ENCODE assay signal across 13 cellular contexts in the genomic region with DNA sequence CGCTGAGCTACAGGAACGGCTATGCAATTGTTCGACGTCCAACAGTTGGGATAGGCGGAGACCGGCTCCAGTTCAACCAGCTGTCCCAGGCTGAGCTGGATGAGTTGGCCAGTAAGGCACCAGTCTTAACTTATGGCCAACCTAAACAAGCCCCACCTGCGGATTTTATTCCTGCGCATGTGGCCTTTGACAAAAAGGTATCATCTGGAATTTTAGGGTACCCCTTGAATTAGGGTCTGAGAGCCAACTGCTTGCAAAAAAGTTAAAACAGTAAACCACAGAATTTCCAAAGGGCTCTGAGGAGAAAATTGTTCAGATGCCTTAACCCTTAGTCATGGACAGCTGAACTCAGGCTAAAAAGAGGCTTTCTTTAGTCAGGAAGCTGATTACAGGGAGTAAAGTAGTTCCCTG. TPM values are rescaled to one million over a fixed set of nuclear protein-coding genes. Genes with fewer than 3 reads are reported as not detected.
A peak's percentile ranks its signal among the peaks of the same experiment; 100 is the strongest.
DNase-seq lines count a peak whose midpoint lies in the region; FAIRE-seq and TF ChIP-seq lines count a peak whose summit lies in the region.
"Had no signal": no experiment of that assay in that cellular context is flagged by ENCODE, and none has a peak within 500 bp of the region (broad histone marks: within the 10 kb centered on the region; RNA-seq: fewer than 3 reads in every experiment).

No MANE protein-coding gene starts in this region.

- H3K27me3 ChIP-seq in bronchial epithelial cell (ENCODE audit: control insufficient read depth, insufficient read depth, low read length) (no peaks in the 10 kb centered on the region), keratinocyte (ENCODE audit: control insufficient read depth, extremely low read depth, insufficient read depth, low read length) (no peaks in the 10 kb centered on the region)
- H3K27me3 ChIP-seq: BLaER1 treated with 17β-estradiol and CSF1 and Interleukin-3, amounts not matched to agents 10 nM and 100 nM had no signal

- H3K36me3 ChIP-seq in bronchial epithelial cell (ENCODE audit: control insufficient read depth, insufficient read depth, low read length) (no peaks in the 10 kb centered on the region), keratinocyte (ENCODE audit: control insufficient read depth in 2 of 2, extremely low read depth in 1 of 2, insufficient read depth in 2 of 2, low read length in 2 of 2) (no peaks in the 10 kb centered on the region)

- H3K9ac ChIP-seq in keratinocyte (ENCODE audit: control insufficient read depth, extremely low read depth, insufficient read depth, low read length), result no peak overlapping the region
- H3K9ac ChIP-seq: BLaER1 treated with 17β-estradiol and CSF1 and Interleukin-3, amounts not matched to agents 10 nM and 100 nM had no signal

- no peaks in the 10 kb centered on the region for H3K9me1 ChIP-seq in keratinocyte (ENCODE audit: control insufficient read depth, extremely low read depth, insufficient read depth, low read length)

- TF ChIP-seq CTCF in bronchial epithelial cell (IDR thresholded peaks at IDR 0.05; ENCODE audit: insufficient read depth, low read length, severe bottlenecking) (no peak), keratinocyte (optimal IDR thresholded peaks at IDR 0.05 in 1 of 3, IDR thresholded peaks at IDR 0.05 in 1 of 3, conservative IDR thresholded peaks at IDR 0.05 in 1 of 3; ENCODE audit: extremely low read depth in 1 of 3, insufficient read depth in 2 of 3, low read length in 3 of 3) (no peak)

- dilution Hi-C loops in keratinocyte (cut with MboI; ENCODE audit: extremely low pct_ligation_motif_present, low sequenced_read_pairs), result loop anchor here (25.0 kb wide), 1 partner anchor 238 kb away; a partner anchor contains a TSS

- H2AFZ ChIP-seq in keratinocyte (ENCODE audit: control insufficient read depth, low read length), result peak overlapping the region; percentile 10

- peak overlapping the region; percentile 44 for H3K27ac ChIP-seq in keratinocyte (ENCODE audit: control insufficient read depth, insufficient read depth, low read length)
- H3K27ac ChIP-seq: BLaER1 treated with 17β-estradiol and CSF1 and Interleukin-3, amounts not matched to agents 10 nM and 100 nM had no signal

- FAIRE-seq in A204.1 (lab: Jason Lieb, UNC) (peak; percentile 99), bronchial epithelial cell (lab: Jason Lieb, UNC) (no peak), keratinocyte (lab: Jason Lieb, UNC) (peak; percentile 71)
- FAIRE-seq: GM18507 had no signal

- H3K4me3 ChIP-seq in bronchial epithelial cell (ENCODE audit: low read depth, low read length) (no peak overlapping the region), keratinocyte (ENCODE audit: control insufficient read depth in 2 of 3, extremely low read depth in 1 of 3, insufficient read depth in 2 of 3, low read depth in 1 of 3, low read length in 3 of 3) (peak overlapping the region in 1 of 3 experiments; percentile 43)
- H3K4me3 ChIP-seq: BLaER1 treated with 17β-estradiol and CSF1 and Interleukin-3, amounts not matched to agents 10 nM and 100 nM had no signal

- peak overlapping the region; percentile 68 for H3K4me2 ChIP-seq in keratinocyte (ENCODE audit: control insufficient read depth, extremely low read depth, insufficient read depth, low read depth, low read length)

- peaks cover 30% of the 10 kb centered on the region for H3K4me1 ChIP-seq in keratinocyte (ENCODE audit: control insufficient read depth, extremely low read depth, insufficient read depth, low read length)

- peak; percentile 93 for DNase-seq in HT1080 (ENCODE audit: low read depth)
- peak; percentile 68 for DNase-seq in bronchial epithelial cell (ENCODE audit: low read depth)
- no peak for DNase-seq in keratinocyte (ENCODE audit: low read depth, low spot score)
- no peak for DNase-seq in DMS153 (lab: John Stamatoyannopoulos, UW)
- DNase-seq in activated CD4-positive, alpha-beta T cell treated with anti-CD3 and anti-CD28 coated beads for 4 hours, result no peak
- DNase-seq in NCI-H524 (lab: John Stamatoyannopoulos, UW), result no peak
- no peak for DNase-seq in HPDE6-E6E7 (ENCODE audit: extremely low spot score)
- DNase-seq: NCI-H1105; retina; stimulated activated naive CD4-positive, alpha-beta T cell had no signal

- no peaks in the 10 kb centered on the region for H4K20me1 ChIP-seq in keratinocyte (ENCODE audit: control insufficient read depth, extremely low read depth, insufficient read depth, low read length)
- H4K20me1 ChIP-seq: BLaER1 treated with 17β-estradiol and CSF1 and Interleukin-3, amounts not matched to agents 10 nM and 100 nM had no signal

- peaks cover 1% of the 10 kb centered on the region for H3K79me2 ChIP-seq in keratinocyte (ENCODE audit: control insufficient read depth, insufficient read depth, low read length)

- H3K9me3 ChIP-seq in keratinocyte (ENCODE audit: control insufficient read depth, low read depth, low read length), result no peaks in the 10 kb centered on the region

RNA-seq across cellular contexts. Expression of a gene that starts 3.8 kb away (rescaled TPM):
- total RNA-seq in HT1080 (2014; rRNA removed; shearing (Covaris generic)), result 10.2 and 13.6 TPM in 2 replicates
- polyA plus RNA-seq in HT1080 (2015; cell fraction: cytosol; rRNA removed), result 16.7 and 21.1 TPM in 2 replicates
- 117 and 138 TPM in 2 replicates for polyA plus RNA-seq in HT1080 (2015; cell fraction: nucleus; rRNA removed)
- total RNA-seq in bronchial epithelial cell, result 4.5 and 6.6 TPM in 2 replicates
- 9.6 to 20.5 TPM (median 15.8 TPM) in 3 replicates for polyA plus RNA-seq in keratinocyte
- polyA plus RNA-seq in keratinocyte (2011; ENCODE audit: low read depth), result 3.1 TPM
- polyA plus RNA-seq in keratinocyte (2011; cell fraction: cytosol; rRNA removed), result 4.4 and 9.1 TPM in 2 replicates
- 49.8 and 56.3 TPM in 2 replicates for polyA plus RNA-seq in keratinocyte (2011; cell fraction: nucleus; rRNA removed)
- polyA plus RNA-seq in keratinocyte (2012; ENCODE audit: low replicate concordance), result 7.2 and 14.2 TPM in 2 replicates
- 7.5 to 10.6 TPM (median 9.5 TPM) in 3 replicates for polyA minus RNA-seq in keratinocyte
- 5.8 TPM for polyA minus RNA-seq in keratinocyte (2011; cell fraction: cytosol; rRNA and poly(A)+ RNA removed)
- 8.0 and 16.5 TPM in 2 replicates for polyA minus RNA-seq in keratinocyte (2011; cell fraction: nucleus; rRNA and poly(A)+ RNA removed)

Comparison
In these comparisons a context has a peak if more than half of its experiments do, and no peak if none do; other contexts are left out.
1. DNase-seq: peak in HT1080 (single experiment) and bronchial epithelial cell (single experiment); none in keratinocyte (single experiment), DMS153 (single experiment), activated CD4-positive, alpha-beta T cell treated with anti-CD3 and anti-CD28 coated beads for 4 hours (0 of 2), NCI-H524 (0 of 2) and HPDE6-E6E7 (single experiment).